ENCODE assay signal across 9 cellular contexts in the genomic region with DNA sequence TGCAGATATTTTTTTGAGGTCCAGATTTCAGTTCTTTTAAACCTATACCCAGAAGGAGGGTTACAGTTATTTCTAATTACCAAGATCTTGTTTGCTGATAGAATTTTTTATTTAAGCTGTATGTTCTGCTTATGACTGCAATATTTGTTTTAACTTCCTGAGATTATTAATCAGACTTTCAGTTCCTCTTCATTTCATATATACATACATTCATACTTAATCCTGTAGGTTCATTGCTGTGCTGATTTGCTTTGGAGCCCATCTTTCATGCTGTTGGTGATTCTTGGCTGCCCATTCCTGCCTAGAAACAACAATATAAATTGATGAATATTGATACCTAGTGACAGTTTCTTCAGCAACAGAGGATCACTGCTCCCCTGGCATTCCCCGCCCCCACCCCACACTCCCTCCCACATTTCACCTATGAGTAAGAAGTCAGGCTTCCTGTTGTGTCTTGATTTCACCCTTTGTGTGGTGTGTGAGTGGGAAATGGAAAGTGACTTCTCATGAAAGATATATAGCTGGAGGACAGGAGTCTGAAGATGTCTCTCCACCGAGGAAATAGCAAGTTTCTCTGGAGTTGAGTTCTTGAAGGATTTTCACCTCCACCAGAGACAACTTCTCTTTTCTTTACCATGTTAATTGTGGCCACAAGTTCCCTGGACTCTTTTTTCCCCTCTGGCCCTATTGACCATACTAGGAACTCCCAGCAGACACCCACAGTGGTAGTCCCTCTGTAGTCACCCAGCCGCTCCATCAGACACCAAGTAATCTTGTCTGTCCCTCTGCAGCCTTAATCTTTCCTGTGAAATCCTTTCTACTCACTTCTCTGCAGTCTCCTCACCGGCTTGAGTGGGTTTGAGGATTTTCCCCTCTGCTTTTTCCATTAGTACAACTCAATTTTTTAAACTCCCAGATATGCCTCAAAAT.
DNase-seq lines count a peak whose midpoint lies in the region; ATAC-seq and TF ChIP-seq lines count a peak whose summit lies in the region.
"Had no signal": no experiment of that assay in that cellular context is flagged by ENCODE, and none has a peak within 500 bp of the region (broad histone marks: within the 10 kb centered on the region; RNA-seq: fewer than 3 reads in every experiment).

No MANE protein-coding gene starts in this region.

- H3K9me3 Mint-ChIP-seq in progenitor cell of endocrine pancreas (ENCODE audit: low read depth), result peaks cover 33% of the 10 kb centered on the region

- H3K36me3 Mint-ChIP-seq in progenitor cell of endocrine pancreas (ENCODE audit: insufficient read depth), result no peaks in the 10 kb centered on the region

- H2BK12ac ChIP-seq in mesenchymal stem cell (ENCODE audit: low read length in 2 of 2), result no peak overlapping the region

- no peak overlapping the region for H3K27ac ChIP-seq in mesenchymal stem cell (ENCODE audit: low read length, poor library complexity, severe bottlenecking)

- no peak overlapping the region for H3K4me2 ChIP-seq in mesenchymal stem cell (ENCODE audit: low read length, poor library complexity, severe bottlenecking)

- no peaks in the 10 kb centered on the region for H3K79me1 ChIP-seq in mesenchymal stem cell (replicated peaks; ENCODE audit: low read length, poor library complexity, severe bottlenecking)

- H3K14ac ChIP-seq in mesenchymal stem cell (ENCODE audit: low read length in 2 of 2), result no peak overlapping the region

- H2BK5ac ChIP-seq in mesenchymal stem cell (ENCODE audit: low read depth, low read length, poor library complexity, severe bottlenecking), result no peak overlapping the region

- peak; percentile 74 for ATAC-seq in GM18861 (IDR thresholded peaks at IDR 0.05; ENCODE audit: unreplicated experiment)
- peak; percentile 68 for ATAC-seq in HG02763 (IDR thresholded peaks at IDR 0.05; ENCODE audit: unreplicated experiment)
- ATAC-seq: sciatic nerve had no signal

- DNase-seq in activated CD4-positive, alpha-beta T cell treated with anti-CD3 and anti-CD28 coated beads for 48 hours, result peak; percentile 26
- DNase-seq in renal cortical epithelial cell (ENCODE audit: low read depth), result peak; percentile 50
- DNase-seq in NCI-H1092 treated with DMSO at 0.1 percent for 48 hours (lab: John Stamatoyannopoulos, UW), result no peak
- no peak for DNase-seq in mesenchymal stem cell
- no peak for DNase-seq in anterior cingulate cortex (lab: John Stamatoyannopoulos, UW)
- DNase-seq in progenitor cell of endocrine pancreas (ENCODE audit: low spot score, unreplicated experiment), result no peak

- no peak overlapping the region for H3K4me3 ChIP-seq in mesenchymal stem cell (ENCODE audit: insufficient read depth in 1 of 2, low read depth in 1 of 2, low read length in 2 of 2)

- no peak overlapping the region for H3K4ac ChIP-seq in mesenchymal stem cell (ENCODE audit: low read depth in 1 of 2, low read length in 2 of 2)

- H2AFZ ChIP-seq in mesenchymal stem cell (ENCODE audit: low read depth, low read length), result no peak overlapping the region

- no peaks in the 10 kb centered on the region for H3K9me3 ChIP-seq in mesenchymal stem cell (ENCODE audit: control insufficient read depth, low read length)

- no peak overlapping the region for H3K4me3 Mint-ChIP-seq in progenitor cell of endocrine pancreas (ENCODE audit: low read depth)

- H3K9ac ChIP-seq in mesenchymal stem cell (ENCODE audit: low read length), result no peak overlapping the region

- no peak overlapping the region for H3K23ac ChIP-seq in mesenchymal stem cell (ENCODE audit: low read length in 2 of 2)

- no peak overlapping the region for H3K27ac Mint-ChIP-seq in progenitor cell of endocrine pancreas

- no peak overlapping the region for H2BK120ac ChIP-seq in mesenchymal stem cell (ENCODE audit: low read depth, low read length)

- no peaks in the 10 kb centered on the region for H3K4me1 ChIP-seq in mesenchymal stem cell (ENCODE audit: control insufficient read depth, insufficient read depth, low read depth, low read length)

- H2BK15ac ChIP-seq in mesenchymal stem cell (ENCODE audit: low read depth, poor library complexity, severe bottlenecking), result no peak overlapping the region

- no peak overlapping the region for H4K8ac ChIP-seq in mesenchymal stem cell (ENCODE audit: low read length)

- 88% methylated on average over 3 of the region's 4 CpGs for WGBS in mesenchymal stem cell

- H2AK5ac ChIP-seq in mesenchymal stem cell (ENCODE audit: low read length, severe bottlenecking), result no peak overlapping the region

- no peaks in the 10 kb centered on the region for H3K4me1 Mint-ChIP-seq in progenitor cell of endocrine pancreas (ENCODE audit: low read depth)

- peaks cover 0 to 3% of the 10 kb centered on the region in 2 experiments for H3K27me3 ChIP-seq in mesenchymal stem cell (ENCODE audit: control insufficient read depth in 1 of 2, insufficient read depth in 1 of 2, low read length in 2 of 2)

- TF ChIP-seq CTCF in progenitor cell of endocrine pancreas (IDR thresholded peaks at IDR 0.05; ENCODE audit: unreplicated experiment), result no peak

- H3K36me3 ChIP-seq in mesenchymal stem cell (ENCODE audit: control insufficient read depth in 1 of 2, insufficient read depth in 2 of 2, low read depth in 1 of 2, low read length in 2 of 2), result no peaks in the 10 kb centered on the region

- no peak overlapping the region for H4K91ac ChIP-seq in mesenchymal stem cell (ENCODE audit: low read length)

- H3K18ac ChIP-seq in mesenchymal stem cell (ENCODE audit: low read depth in 1 of 2, low read length in 2 of 2), result no peak overlapping the region

- H3K27me3 Mint-ChIP-seq in progenitor cell of endocrine pancreas, result peaks cover 2% of the 10 kb centered on the region

Comparison
In these comparisons a context has a peak if more than half of its experiments do, and no peak if none do; other contexts are left out.
1. DNase-seq: peak in activated CD4-positive, alpha-beta T cell treated with anti-CD3 and anti-CD28 coated beads for 48 hours (single experiment) and renal cortical epithelial cell (single experiment); none in NCI-H1092 treated with DMSO at 0.1 percent for 48 hours (single experiment), mesenchymal stem cell (single experiment), anterior cingulate cortex (0 of 58) and progenitor cell of endocrine pancreas (single experiment).